In genomic region chr2:192559541-192560126, GRCh38 we compare ENCODE assay signal across 17 cellular contexts.
DNase-seq lines count a peak whose midpoint lies in the region; ATAC-seq, FAIRE-seq and TF ChIP-seq lines count a peak whose summit lies in the region.
"Had no signal": no experiment of that assay in that cellular context is flagged by ENCODE, and none has a peak within 500 bp of the region (broad histone marks: within the 10 kb centered on the region; RNA-seq: fewer than 3 reads in every experiment).

No MANE protein-coding gene starts in this region.

- WGBS in small intestine, 3 donors = 15 to 31% (median 19%) methylated on average over 2 of the region's 2 CpGs

- H3K36me3 ChIP-seq in OCI-LY3 (replicated peaks; ENCODE audit: low read depth, low read length) (peaks cover 4% of the 10 kb centered on the region), small intestine (ENCODE audit: control insufficient read depth in 2 of 2, insufficient read depth in 2 of 2, low read length in 2 of 2) (no peaks in the 10 kb centered on the region), vagina (no peaks in the 10 kb centered on the region)
- H3K36me3 ChIP-seq: BE2C, Peyer's patch had no signal

- peak overlapping the region; percentile 11; the same call in 1 of the 2 replicates for H3K9ac ChIP-seq in OCI-LY3 (ENCODE audit: low read length)

- H3K27ac ChIP-seq in OCI-LY3 (ENCODE audit: low read length) (peak overlapping the region; percentile 58), foreskin keratinocyte (no peak overlapping the region), small intestine (ENCODE audit: low read depth in 1 of 2, low read length in 1 of 2) (no peak overlapping the region), vagina (no peak overlapping the region), dorsolateral prefrontal cortex (no peak overlapping the region)

- H2AFZ ChIP-seq in OCI-LY3 (ENCODE audit: low read depth, low read length) = peak overlapping the region; percentile 76

- H3K9me3 ChIP-seq in OCI-LY3 (ENCODE audit: insufficient read depth, low read length) = no peaks in the 10 kb centered on the region
- H3K9me3 ChIP-seq in small intestine (ENCODE audit: control insufficient read depth, low read depth) = no peaks in the 10 kb centered on the region
- no peaks in the 10 kb centered on the region for H3K9me3 ChIP-seq in vagina
- H3K9me3 ChIP-seq: BE2C, Peyer's patch had no signal

- TF ChIP-seq CTCF in OCI-LY3 (IDR thresholded peaks at IDR 0.05; ENCODE audit: low read depth, low read length) (no peak), foreskin keratinocyte (conservative IDR thresholded peaks at IDR 0.05) (no peak), vagina (IDR thresholded peaks at IDR 0.05) (no peak), dorsolateral prefrontal cortex (IDR thresholded peaks at IDR 0.05 in 54 of 56, conservative IDR thresholded peaks at IDR 0.05 in 2 of 56; ENCODE audit: low read depth in 1 of 56, partially characterized antibody in 56 of 56) (no peak)

- peaks cover 18% of the 10 kb centered on the region for H3K4me1 ChIP-seq in OCI-LY3 (ENCODE audit: low read length)
- H3K4me1 ChIP-seq in foreskin keratinocyte = no peaks in the 10 kb centered on the region
- H3K4me1 ChIP-seq in small intestine (ENCODE audit: control insufficient read depth in 2 of 2, insufficient read depth in 1 of 2, low read depth in 1 of 2, low read length in 1 of 2) = no peaks in the 10 kb centered on the region
- no peaks in the 10 kb centered on the region for H3K4me1 ChIP-seq in vagina
- H3K4me1 ChIP-seq: BE2C had no signal

- FAIRE-seq in H54 (lab: Jason Lieb, UNC) (peak; percentile 45), small intestine (lab: Jason Lieb, UNC) (no peak)
- FAIRE-seq: K562 had no signal

- peak; percentile 57 for ATAC-seq in foreskin keratinocyte
- ATAC-seq: K562 had no signal

- intact Hi-C loops in vagina (cut with DNase I) (no loop called here), dorsolateral prefrontal cortex (cut with DNase I) (no loop called here)

- H3K27me3 ChIP-seq in OCI-LY3 (ENCODE audit: low read depth, low read length) = no peaks in the 10 kb centered on the region
- no peaks in the 10 kb centered on the region for H3K27me3 ChIP-seq in foreskin keratinocyte
- no peaks in the 10 kb centered on the region for H3K27me3 ChIP-seq in small intestine (ENCODE audit: control insufficient read depth in 2 of 2, insufficient read depth in 2 of 2, low read length in 2 of 2)
- H3K27me3 ChIP-seq in vagina = no peaks in the 10 kb centered on the region
- H3K27me3 ChIP-seq in dorsolateral prefrontal cortex = peaks cover 0 to 8% (median 0%) of the 10 kb centered on the region in 45 donors
- H3K27me3 ChIP-seq: BE2C, Peyer's patch had no signal

- no peaks in the 10 kb centered on the region for H3K79me2 ChIP-seq in OCI-LY3 (ENCODE audit: low read length)

- TF ChIP-seq POLR2A in H54 (IDR thresholded peaks at IDR 0.05; ENCODE audit: low read depth, low read length) (no peak), vagina (IDR thresholded peaks at IDR 0.05) (no peak)

- DNase-seq in H54 (ENCODE audit: insufficient read length, low spot score) (no peak), foreskin keratinocyte (peak; percentile 58 to 72), small intestine (peak; percentile 89), T-helper 9 cell (no peak), vagina (ENCODE audit: extremely low spot score in 2 of 2) (no peak), dorsolateral prefrontal cortex (no peak)
- DNase-seq: BE2C; CD4-positive, alpha-beta memory T cell; NCI-H1092 treated with DMSO at 0.1 percent for 48 hours; NCI-H1694; NCI-H2107; NCI-H446 treated with DMSO at 0.1 percent for 48 hours; NCI-H82; Peyer's patch; SHP77 treated with DMSO at 0.1 percent for 48 hours had no signal

- H3K4me2 ChIP-seq in OCI-LY3 (ENCODE audit: low read length) = peak overlapping the region; percentile 53

- no peak overlapping the region for H3K4me3 ChIP-seq in OCI-LY3 (ENCODE audit: low read length)
- no peak overlapping the region for H3K4me3 ChIP-seq in small intestine (ENCODE audit: low read depth in 1 of 2, low read length in 2 of 2)
- H3K4me3 ChIP-seq in vagina = no peak overlapping the region
- H3K4me3 ChIP-seq in dorsolateral prefrontal cortex = no peak overlapping the region
- H3K4me3 ChIP-seq: K562, Peyer's patch had no signal

- no peaks in the 10 kb centered on the region for H4K20me1 ChIP-seq in OCI-LY3 (ENCODE audit: insufficient read depth, low read length)

Comparison
In these comparisons a context has a peak if more than half of its experiments do, and no peak if none do; other contexts are left out.
1. DNase-seq: peak in foreskin keratinocyte (2 of 2) and small intestine (single experiment); none in H54 (single experiment), T-helper 9 cell (single experiment), vagina (0 of 2) and dorsolateral prefrontal cortex (0 of 10).